In the genomic region with DNA sequence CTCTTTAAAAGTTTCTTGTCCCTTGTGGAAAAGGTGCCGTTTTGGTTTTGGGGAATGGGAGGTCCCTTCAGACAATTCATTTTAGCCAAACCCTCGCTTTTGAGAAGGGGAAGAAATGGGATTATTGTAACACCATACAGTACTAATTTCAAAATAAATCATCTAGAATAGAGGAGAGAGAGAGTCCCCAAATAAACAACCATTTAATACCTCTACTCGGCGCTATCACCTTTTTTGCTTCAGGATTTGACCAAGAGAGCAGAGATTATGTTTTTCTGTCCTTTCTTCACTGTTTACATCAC, we compare ENCODE assay signal across 8 cellular contexts. TPM values are rescaled to one million over a fixed set of nuclear protein-coding genes. Genes with fewer than 3 reads are reported as not detected.
A peak's percentile ranks its signal among the peaks of the same experiment; 100 is the strongest.
DNase-seq lines count a peak whose midpoint lies in the region; ATAC-seq and TF ChIP-seq lines count a peak whose summit lies in the region.

No MANE protein-coding gene starts in this region.

- H3K36me3 ChIP-seq in adipocyte (ENCODE audit: control insufficient read depth, insufficient read depth, low read length, severe bottlenecking) (no peaks in the 10 kb centered on the region), left lung (no peaks in the 10 kb centered on the region), testis (ENCODE audit: low read depth, missing control alignments) (no peaks in the 10 kb centered on the region)

- peak overlapping the region; percentile 87 for H3K4me3 Mint-ChIP-seq in activated CD4-positive, alpha-beta T cell treated with anti-CD3 and anti-CD28 coated beads for 36 hours

- peaks cover 11% of the 10 kb centered on the region for H3K36me3 Mint-ChIP-seq in activated CD4-positive, alpha-beta T cell treated with anti-CD3 and anti-CD28 coated beads for 36 hours (ENCODE audit: low read depth)

- CTCF ChIA-PET in activated CD4-positive, alpha-beta T cell treated with anti-CD3 and anti-CD28 coated beads for 36 hours (lab: Charles Lee): interaction anchor here (0.7 to 1.2 kb wide), 5 partner anchors 13 to 642 kb away, joined by 3 to 6 read pairs (median 3); no protein-coding TSS in a partner anchor

- in situ Hi-C loops in GM13976 (cut with MboI; ENCODE audit: low sequenced_read_pairs, unreplicated experiment): no loop called here

- TF ChIP-seq CTCF in left lung (IDR thresholded peaks at IDR 0.05) (no peak), testis (IDR thresholded peaks at IDR 0.05) (no peak), GM13976 (IDR thresholded peaks at IDR 0.05; ENCODE audit: borderline replicate concordance, control extremely low read depth, extremely low read depth, insufficient read depth, missing control alignments) (no peak)

- peaks cover 29% of the 10 kb centered on the region for H3K4me1 Mint-ChIP-seq in activated CD4-positive, alpha-beta T cell treated with anti-CD3 and anti-CD28 coated beads for 36 hours

- peak overlapping the region; percentile 87 for H3K9ac ChIP-seq in adipocyte (ENCODE audit: low read length)

- 14 to 15% methylated on average over 4 of the region's 4 CpGs for WGBS in testis, 2 donors

- intact Hi-C loops in activated CD4-positive, alpha-beta T cell treated with anti-CD3 and anti-CD28 coated beads for 36 hours (cut with DNase I, micrococcal nuclease): loop anchor here (1.0 to 10.0 kb wide), 10 partner anchors 134 to 1490 kb away; a partner anchor contains a TSS
- intact Hi-C loops in left lung (cut with DNase I): no loop called here
- intact Hi-C loops in testis (cut with DNase I; ENCODE audit: low total_unique reads): no loop called here

- DNase-seq in activated CD4-positive, alpha-beta T cell treated with anti-CD3 and anti-CD28 coated beads for 36 hours: no peak
- no peak for DNase-seq in activated CD4-positive, alpha-beta T cell treated with anti-CD3 and anti-CD28 coated beads, Interleukin-2, amount 50 U/mL, for 4 hours
- DNase-seq in adipocyte (ENCODE audit: low read depth) (no peak), left lung (no peak), testis (no peak), GM13976 (ENCODE audit: low spot score) (no peak), GDM1 (lab: John Stamatoyannopoulos, UW) (no peak)

- no peaks in the 10 kb centered on the region for H3K27me3 ChIP-seq in adipocyte (replicated peaks; ENCODE audit: control insufficient read depth, insufficient read depth, low read length)
- no peaks in the 10 kb centered on the region for H3K27me3 ChIP-seq in left lung
- H3K27me3 ChIP-seq in testis: no peaks in the 10 kb centered on the region

- no peak for ATAC-seq in activated CD4-positive, alpha-beta T cell treated with anti-CD3 and anti-CD28 coated beads for 36 hours
- ATAC-seq in left lung: no peak
- ATAC-seq in HG02759 (IDR thresholded peaks at IDR 0.05; ENCODE audit: unreplicated experiment): no peak

- H3K9me3 ChIP-seq in adipocyte (ENCODE audit: control insufficient read depth, low read length) (no peaks in the 10 kb centered on the region), left lung (no peaks in the 10 kb centered on the region), testis (no peaks in the 10 kb centered on the region)

- H3K27ac ChIP-seq in left lung (peak overlapping the region; percentile 90 to 95), testis (peak overlapping the region; percentile 96 to 98)

- no peak for TF ChIP-seq POLR2A in testis (IDR thresholded peaks at IDR 0.05)

- no peaks in the 10 kb centered on the region for H3K9me3 Mint-ChIP-seq in activated CD4-positive, alpha-beta T cell treated with anti-CD3 and anti-CD28 coated beads for 36 hours (ENCODE audit: low read depth)

- H3K27me3 Mint-ChIP-seq in activated CD4-positive, alpha-beta T cell treated with anti-CD3 and anti-CD28 coated beads for 36 hours: no peaks in the 10 kb centered on the region

- peaks cover 32% of the 10 kb centered on the region for H3K4me1 ChIP-seq in adipocyte (ENCODE audit: control insufficient read depth, insufficient read depth, low read length)
- H3K4me1 ChIP-seq in left lung: peaks cover 26 to 46% of the 10 kb centered on the region in 2 donors
- peaks cover 23% of the 10 kb centered on the region for H3K4me1 ChIP-seq in testis

- H3K4me3 ChIP-seq in adipocyte (ENCODE audit: low read length) (peak overlapping the region; percentile 97), left lung (peak overlapping the region; percentile 69 to 92), testis (peak overlapping the region; percentile 98 to 99)

- H3K27ac Mint-ChIP-seq in activated CD4-positive, alpha-beta T cell treated with anti-CD3 and anti-CD28 coated beads for 36 hours: peak overlapping the region; percentile 96

- POLR2A ChIA-PET in activated CD4-positive, alpha-beta T cell treated with anti-CD3 and anti-CD28 coated beads for 36 hours (lab: Charles Lee): interaction anchor here (0.6 to 1.4 kb wide), 7 partner anchors 32 to 964 kb away, joined by 3 to 10 read pairs (median 3); a partner anchor contains a TSS

RNA-seq across cellular contexts. Expression of a gene that starts 0.8 kb away (rescaled TPM):
- total RNA-seq in activated CD4-positive, alpha-beta T cell treated with anti-CD3 and anti-CD28 coated beads for 36 hours: 10 to 100 TPM; 27.3 to 37.0 TPM
- 10 to 100 TPM; 32.7 to 35.7 TPM for total RNA-seq in left lung
- total RNA-seq in testis: 10 to 100 TPM; 39.8 to 40.9 TPM
- 14.3 TPM for polyA plus RNA-seq in testis (ENCODE audit: insufficient read depth, low read depth, low replicate concordance)

Comparison
In these comparisons a context has a peak if more than half of its experiments do, and no peak if none do; other contexts are left out.
1. intact Hi-C loops: an anchor here in activated CD4-positive, alpha-beta T cell treated with anti-CD3 and anti-CD28 coated beads for 36 hours (1.0 to 10.0 kb wide); none called in left lung and testis.